Comparison of ENCODE assay signal across 10 cellular contexts in the genomic region with DNA sequence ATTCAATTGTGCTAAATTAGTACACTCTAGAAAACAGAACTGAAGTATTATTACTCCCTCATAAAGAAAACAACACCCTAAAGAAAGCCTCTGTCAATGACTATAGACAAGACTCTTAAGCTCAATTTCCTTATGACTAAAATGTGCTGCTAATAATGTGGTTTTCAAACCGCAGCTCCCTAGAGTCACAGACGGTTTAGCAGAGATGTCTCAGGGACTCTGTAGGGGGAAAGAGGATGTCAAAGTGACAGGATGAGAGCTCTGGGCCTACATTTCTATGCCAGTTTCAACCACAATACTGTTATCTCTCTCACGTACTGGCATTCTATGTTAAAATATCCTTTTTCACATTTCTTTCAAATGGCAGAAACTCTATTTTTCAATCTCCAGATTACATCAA. TPM values are rescaled to one million over a fixed set of nuclear protein-coding genes. Genes with fewer than 3 reads are reported as not detected.
DNase-seq lines count a peak whose midpoint lies in the region; ATAC-seq, FAIRE-seq and TF ChIP-seq lines count a peak whose summit lies in the region.
"Had no signal": no experiment of that assay in that cellular context is flagged by ENCODE, and none has a peak within 500 bp of the region (broad histone marks: within the 10 kb centered on the region; RNA-seq: fewer than 3 reads in every experiment).

No MANE protein-coding gene starts in this region.

- H2AFZ ChIP-seq in Karpas-422 (ENCODE audit: low read length), result no peak overlapping the region
- no peak overlapping the region for H2AFZ ChIP-seq in K562 (ENCODE audit: low read depth, low read length)

- TF ChIP-seq POLR2A in K562 (conservative IDR thresholded peaks at IDR 0.05), result no peak

- TF ChIP-seq RAD21 in K562 (CRISPR knock-in tag; conservative IDR thresholded peaks at IDR 0.05 in 1 of 2, IDR thresholded peaks at IDR 0.05 in 1 of 2), result no peak

- H3K27ac ChIP-seq in Karpas-422 (ENCODE audit: low read length) (peak overlapping the region; percentile 59), K562 (ENCODE audit: extremely low read depth, low read depth, low read length) (no peak overlapping the region)
- H3K27ac ChIP-seq: HL-60 had no signal

- H3K4me2 ChIP-seq in Karpas-422 (ENCODE audit: low read depth, low read length, poor library complexity, severe bottlenecking) (peak overlapping the region; percentile 21), K562 (ENCODE audit: insufficient read depth, low read length) (no peak overlapping the region)

- ATAC-seq in GM18498 (IDR thresholded peaks at IDR 0.05; ENCODE audit: unreplicated experiment) (peak; percentile 100), GM21576 (IDR thresholded peaks at IDR 0.05; ENCODE audit: unreplicated experiment) (peak; percentile 100), K562 (peak; percentile 8; the same call in 1 of the 3 replicates)

- WGBS in K562 (ENCODE audit: insufficient coverage, low coverage, missing lambda C conversion rate), result 81% methylated on average over 3 of the region's 3 CpGs

- no peaks in the 10 kb centered on the region for H3K9me2 ChIP-seq in Karpas-422 (replicated peaks; ENCODE audit: insufficient read depth, low read length)

- H3K9me3 ChIP-seq in Karpas-422 (ENCODE audit: low read length) (no peaks in the 10 kb centered on the region), K562 (replicated peaks; ENCODE audit: control insufficient read depth, insufficient read depth, low read depth, low read length) (no peaks in the 10 kb centered on the region)

- no peak for FAIRE-seq in K562 (lab: Jason Lieb, UNC)
- FAIRE-seq: bronchial epithelial cell had no signal

- intact Hi-C loops in K562 (cut with micrococcal nuclease), result no loop called here

- no TSS peak for BruUV-seq in K562 (replicated peaks; lab: Mats Ljungman, UMichigan)

- H3K9ac ChIP-seq in Karpas-422 (ENCODE audit: low read length), result no peak overlapping the region
- H3K9ac ChIP-seq in K562 (ENCODE audit: insufficient read depth in 1 of 2, low read depth in 2 of 2, low read length in 2 of 2), result no peak overlapping the region

- no peak overlapping the region for H3K4me3 ChIP-seq in Karpas-422 (ENCODE audit: low read length)
- no peak overlapping the region for H3K4me3 ChIP-seq in K562

- peaks cover 20% of the 10 kb centered on the region; the same call in 1 of the 2 replicates for H3K36me3 ChIP-seq in Karpas-422 (ENCODE audit: insufficient read depth, low read length)
- peaks cover 96% of the 10 kb centered on the region for H3K36me3 ChIP-seq in K562 (ENCODE audit: control insufficient read depth, insufficient read depth, low read length)

- CTCF ChIA-PET in K562 (lab: Yijun Ruan, JAX; ENCODE audit: low intra/inter-chr PET ratio), result no interaction called here

- in situ Hi-C loops in K562 (cut with MboI), result no loop called here

- H4K20me1 ChIP-seq in Karpas-422 (ENCODE audit: insufficient read depth, low read depth, low read length), result no peaks in the 10 kb centered on the region
- H4K20me1 ChIP-seq in K562 (replicated peaks; ENCODE audit: control insufficient read depth, insufficient read depth, low read length), result no peaks in the 10 kb centered on the region

- H3K27me3 ChIP-seq in Karpas-422 (ENCODE audit: low read length) (no peaks in the 10 kb centered on the region), K562 (ENCODE audit: control insufficient read depth in 2 of 2, insufficient read depth in 2 of 2, low read length in 2 of 2) (no peaks in the 10 kb centered on the region)

- H3K79me2 ChIP-seq in Karpas-422 (ENCODE audit: low read length) (peaks cover 46% of the 10 kb centered on the region), K562 (ENCODE audit: control insufficient read depth, insufficient read depth, low read length) (peaks cover 41% of the 10 kb centered on the region; the same call in 2 of the 3 replicates)

- DNase-seq in Karpas-422 (peak; percentile 80), K562 (ENCODE audit: extremely low read depth in 1 of 4, low spot score in 3 of 4) (no peak), NCI-H1417 (lab: John Stamatoyannopoulos, UW) (no peak), retina (no peak), 8988T (no peak), COLO668 (lab: John Stamatoyannopoulos, UW; ENCODE audit: unreplicated experiment) (no peak)

- no peak for TF ChIP-seq CTCF in K562 (IDR thresholded peaks at IDR 0.05 in 2 of 3, conservative IDR thresholded peaks at IDR 0.05 in 1 of 3; ENCODE audit: insufficient read depth in 2 of 3, low read depth in 1 of 3, low read length in 3 of 3)

- no peaks in the 10 kb centered on the region for H3K9me1 ChIP-seq in K562 (ENCODE audit: control insufficient read depth, insufficient read depth, low read length)

- H3K4me1 ChIP-seq in Karpas-422 (ENCODE audit: low read length), result peaks cover 29% of the 10 kb centered on the region
- H3K4me1 ChIP-seq in K562 (replicated peaks in 1 of 2; ENCODE audit: control insufficient read depth in 2 of 2, insufficient read depth in 2 of 2, low read length in 2 of 2), result no peaks in the 10 kb centered on the region

- POLR2A ChIA-PET in K562 (lab: Yijun Ruan, JAX), result no interaction called here

- TF ChIP-seq EP300 in K562 (IDR thresholded peaks at IDR 0.05; ENCODE audit: low read length), result no peak

TF ChIP-seq in K562, 482 proteins besides CTCF, POLR2A, EP300 and RAD21 (continues in another document):
- TF ChIP-seq MCM7 (IDR thresholded peaks at IDR 0.05), result no peak
- TF ChIP-seq ZNF24 (IDR thresholded peaks at IDR 0.05), result no peak
- TF ChIP-seq ZNF143 (CRISPR knock-in tag; IDR thresholded peaks at IDR 0.05), result no peak

RNA-seq across cellular contexts. Expression of a gene that starts 37.6 kb away (rescaled TPM):
- 0.58 TPM in 1 of 2 replicates, not detected in the other for total RNA-seq in Karpas-422 (2014; rRNA removed; shearing (Covaris generic); ENCODE audit: low replicate concordance)
- 0.32 TPM in 1 of 2 replicates, not detected in the other for total RNA-seq in K562 (2011; cell fraction: chromatin; rRNA removed; ENCODE audit: low replicate concordance)
- not detected in 2 replicates for total RNA-seq in K562 (2011; cell fraction: nucleolus; rRNA removed)
- total RNA-seq in K562 (2011; cell fraction: nucleoplasm; rRNA removed), result not detected in 2 replicates
- total RNA-seq in K562 (2014; rRNA removed) (not detected in 2 replicates), K562 (2014; rRNA removed; fragmentation: Illumina TruSeq; extraction: Trizol) (not detected in 2 replicates), K562 (2015; rRNA removed; fragmentation: Illumina TruSeq; extraction: Trizol) (not detected in 2 replicates), K562 (2021) (not detected in 2 replicates)
- polyA plus RNA-seq in K562 (2011; rRNA removed) (0.04 TPM in 1 of 2 replicates, not detected in the other), K562 (2014; fragmentation: Illumina TruSeq; extraction: Trizol) (not detected in 2 replicates), K562 (2014; fragmentation: Nextera tagmentation; extraction: Ambion mirVana) (not detected), K562 (2014; rRNA removed) (not detected in 2 replicates)
- polyA plus RNA-seq in K562 (2011; cell fraction: cytosol; rRNA removed), result not detected in 2 replicates
- polyA plus RNA-seq in K562 (2011; cell fraction: nucleus; rRNA removed), result not detected in 2 replicates
- not detected in 2 replicates for polyA plus RNA-seq in K562 (2012)
- 0.21 TPM in 1 of 2 replicates, not detected in the other for polyA minus RNA-seq in K562 (2011; rRNA and poly(A)+ RNA removed)
- not detected in 2 replicates for polyA minus RNA-seq in K562 (2011; cell fraction: cytosol; rRNA and poly(A)+ RNA removed)
- 0.11 and 0.13 TPM in 2 replicates for polyA minus RNA-seq in K562 (2011; cell fraction: nucleus; rRNA and poly(A)+ RNA removed)

RNA-seq across cellular contexts. Expression of a gene that starts 43.3 kb away (rescaled TPM):
- 65.5 and 75.0 TPM in 2 replicates for total RNA-seq in Karpas-422 (2014; rRNA removed; shearing (Covaris generic); ENCODE audit: low replicate concordance)
- total RNA-seq in K562 (2011; cell fraction: chromatin; rRNA removed; ENCODE audit: low replicate concordance), result 50.4 and 117 TPM in 2 replicates
- 19.3 and 30.0 TPM in 2 replicates for total RNA-seq in K562 (2011; cell fraction: nucleolus; rRNA removed)
- total RNA-seq in K562 (2011; cell fraction: nucleoplasm; rRNA removed), result 62.3 and 77.0 TPM in 2 replicates
- total RNA-seq in K562 (2014; rRNA removed) (189 and 206 TPM in 2 replicates), K562 (2014; rRNA removed; fragmentation: Illumina TruSeq; extraction: Trizol) (217 and 246 TPM in 2 replicates), K562 (2015; rRNA removed; fragmentation: Illumina TruSeq; extraction: Trizol) (170 and 178 TPM in 2 replicates), K562 (2021) (121 and 134 TPM in 2 replicates)
- polyA plus RNA-seq in K562 (2011; rRNA removed) (144 and 233 TPM in 2 replicates), K562 (2014; fragmentation: Illumina TruSeq; extraction: Trizol) (218 and 276 TPM in 2 replicates), K562 (2014; fragmentation: Nextera tagmentation; extraction: Ambion mirVana) (100 to 1,000 TPM; 423 to 476 TPM), K562 (2014; rRNA removed) (219 and 232 TPM in 2 replicates)
- 29.7 and 71.9 TPM in 2 replicates for polyA plus RNA-seq in K562 (2011; cell fraction: cytosol; rRNA removed)
- polyA plus RNA-seq in K562 (2011; cell fraction: nucleus; rRNA removed), result 20.8 and 35.1 TPM in 2 replicates
- polyA plus RNA-seq in K562 (2012), result 84.4 and 141 TPM in 2 replicates
- polyA minus RNA-seq in K562 (2011; rRNA and poly(A)+ RNA removed), result 144 and 152 TPM in 2 replicates
- polyA minus RNA-seq in K562 (2011; cell fraction: cytosol; rRNA and poly(A)+ RNA removed), result 32.6 and 52.1 TPM in 2 replicates
- 60.0 and 103 TPM in 2 replicates for polyA minus RNA-seq in K562 (2011; cell fraction: nucleus; rRNA and poly(A)+ RNA removed)

RNA-seq across cellular contexts. Expression of a gene that starts 44.2 kb away (rescaled TPM):
- 0.47 TPM in 1 of 2 replicates, not detected in the other for total RNA-seq in Karpas-422 (2014; rRNA removed; shearing (Covaris generic); ENCODE audit: low replicate concordance)
- total RNA-seq in K562 (2011; cell fraction: chromatin; rRNA removed; ENCODE audit: low replicate concordance), result 5.4 and 9.8 TPM in 2 replicates
- 6.3 and 10.8 TPM in 2 replicates for total RNA-seq in K562 (2011; cell fraction: nucleolus; rRNA removed)
- 12.2 and 14.2 TPM in 2 replicates for total RNA-seq in K562 (2011; cell fraction: nucleoplasm; rRNA removed)
- total RNA-seq in K562 (2014; rRNA removed), result 1.6 and 2.2 TPM in 2 replicates
- 3.5 and 4.3 TPM in 2 replicates for total RNA-seq in K562 (2014; rRNA removed; fragmentation: Illumina TruSeq; extraction: Trizol)
- total RNA-seq in K562 (2015; rRNA removed; fragmentation: Illumina TruSeq; extraction: Trizol), result 1.7 TPM in 2 replicates
- total RNA-seq in K562 (2021), result 2.2 and 2.8 TPM in 2 replicates
- 3.9 and 8.9 TPM in 2 replicates for polyA plus RNA-seq in K562 (2011; rRNA removed)
- polyA plus RNA-seq in K562 (2011; cell fraction: cytosol; rRNA removed), result 0.94 and 1.4 TPM in 2 replicates
- polyA plus RNA-seq in K562 (2011; cell fraction: nucleus; rRNA removed), result 0.94 and 1.00 TPM in 2 replicates
- polyA plus RNA-seq in K562 (2012), result 2.3 and 2.5 TPM in 2 replicates
- polyA plus RNA-seq in K562 (2014; fragmentation: Illumina TruSeq; extraction: Trizol), result 2.4 and 3.8 TPM in 2 replicates
- polyA plus RNA-seq in K562 (2014; fragmentation: Nextera tagmentation; extraction: Ambion mirVana), result 1 to 10 TPM; 9.5 to 9.9 TPM
- polyA plus RNA-seq in K562 (2014; rRNA removed), result 1.6 and 1.9 TPM in 2 replicates
- 2.9 and 4.8 TPM in 2 replicates for polyA minus RNA-seq in K562 (2011; rRNA and poly(A)+ RNA removed)
- 2.4 and 2.6 TPM in 2 replicates for polyA minus RNA-seq in K562 (2011; cell fraction: cytosol; rRNA and poly(A)+ RNA removed)
- polyA minus RNA-seq in K562 (2011; cell fraction: nucleus; rRNA and poly(A)+ RNA removed), result 4.0 and 6.8 TPM in 2 replicates

Comparison
In these comparisons a context has a peak if more than half of its experiments do, and no peak if none do; other contexts are left out.
1. ATAC-seq: peak in every context shown above with its lines; median percentile 100 in GM18498; 100 in GM21576; 8 in K562.